ENCODE assay signal across 18 cellular contexts in the genomic region with DNA sequence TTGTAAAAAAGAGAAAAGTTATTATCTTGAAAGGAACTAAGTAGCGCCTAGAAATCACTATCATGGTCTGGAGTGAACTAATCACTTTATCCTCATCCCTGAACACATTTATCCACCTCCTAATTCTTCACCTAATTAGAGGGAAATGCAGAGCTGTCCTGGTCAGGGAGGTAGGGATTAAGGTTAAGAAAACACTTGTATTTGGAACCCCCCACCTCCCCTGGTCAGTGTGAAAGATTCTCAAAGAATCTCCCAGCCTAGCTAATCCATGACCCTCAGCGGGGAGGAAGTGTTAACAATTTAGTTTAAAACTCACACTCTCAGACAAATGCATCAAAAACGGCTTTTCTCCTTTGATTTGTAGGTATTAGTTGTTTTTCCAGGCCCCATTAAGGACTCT.
DNase-seq lines count a peak whose midpoint lies in the region; ATAC-seq and TF ChIP-seq lines count a peak whose summit lies in the region.
"Had no signal": no experiment of that assay in that cellular context is flagged by ENCODE, and none has a peak within 500 bp of the region (broad histone marks: within the 10 kb centered on the region; RNA-seq: fewer than 3 reads in every experiment).

No MANE protein-coding gene starts in this region.

- H3K27ac ChIP-seq in WERI-Rb-1 (no peak overlapping the region), neural progenitor cell (no peak overlapping the region), aorta (ENCODE audit: low read depth in 1 of 2, low read length in 2 of 2) (no peak overlapping the region), tibial artery (no peak overlapping the region)
- H3K27ac ChIP-seq: BLaER1, C4-2B, GM23248 had no signal

- no peaks in the 10 kb centered on the region for H3K9me3 Mint-ChIP-seq in neural progenitor cell
- H3K9me3 Mint-ChIP-seq: CD8-positive, alpha-beta T cell; H9 had no signal

- H3K27ac Mint-ChIP-seq in neural progenitor cell: no peak overlapping the region
- H3K27ac Mint-ChIP-seq: CD4-positive, CD25-positive, alpha-beta regulatory T cell; CD8-positive, alpha-beta T cell; H9 had no signal

- peak overlapping the region; percentile 3 for H3K4me3 Mint-ChIP-seq in neural progenitor cell
- H3K4me3 Mint-ChIP-seq: CD4-positive, CD25-positive, alpha-beta regulatory T cell; CD8-positive, alpha-beta T cell; H9 had no signal

- TF ChIP-seq CTCF in WERI-Rb-1 (IDR thresholded peaks at IDR 0.05; ENCODE audit: low read depth, low read length) (no peak), neural progenitor cell (IDR thresholded peaks at IDR 0.05) (no peak), tibial artery (IDR thresholded peaks at IDR 0.05) (no peak)

- peak overlapping the region; percentile 55 for H3K4me2 ChIP-seq in neural progenitor cell
- H3K4me2 ChIP-seq: BLaER1 had no signal

- DNase-seq in WERI-Rb-1 (peak; percentile 15), islet precursor cell (peak; percentile 20), neural progenitor cell (ENCODE audit: low spot score) (peak; percentile 81), aorta (no peak), tibial artery (no peak), G401 (ENCODE audit: low spot score) (no peak)
- DNase-seq: Caco-2; CD4-positive, CD25-positive, alpha-beta regulatory T cell; CD8-positive, alpha-beta T cell; DMS153; DND-41; GDM1; GM23248; H9 had no signal

- H3K36me3 ChIP-seq in WERI-Rb-1: no peaks in the 10 kb centered on the region
- no peaks in the 10 kb centered on the region for H3K36me3 ChIP-seq in neural progenitor cell
- no peaks in the 10 kb centered on the region for H3K36me3 ChIP-seq in aorta (ENCODE audit: control insufficient read depth in 1 of 2, insufficient read depth in 2 of 2, low read length in 1 of 2)
- no peaks in the 10 kb centered on the region for H3K36me3 ChIP-seq in tibial artery
- H3K36me3 ChIP-seq: BLaER1 had no signal

- no peak for ATAC-seq in aorta (ENCODE audit: low FRiP score)
- ATAC-seq: CD8-positive, alpha-beta T cell; GM12878; HCT116 had no signal

- H3K4me3 ChIP-seq in WERI-Rb-1 (ENCODE audit: low read depth, low read length) (no peak overlapping the region), neural progenitor cell (no peak overlapping the region), aorta (ENCODE audit: low read length in 2 of 2) (no peak overlapping the region), tibial artery (no peak overlapping the region)
- H3K4me3 ChIP-seq: BLaER1, GM12878, GM23248 had no signal

- peaks cover 79% of the 10 kb centered on the region for H3K4me1 ChIP-seq in neural progenitor cell
- no peaks in the 10 kb centered on the region for H3K4me1 ChIP-seq in aorta (ENCODE audit: control insufficient read depth in 1 of 2, insufficient read depth in 2 of 2, low read length in 2 of 2)
- H3K4me1 ChIP-seq in tibial artery: no peaks in the 10 kb centered on the region
- H3K4me1 ChIP-seq: BLaER1, Caco-2 had no signal

- H3K4me1 Mint-ChIP-seq in neural progenitor cell: peaks cover 77% of the 10 kb centered on the region
- H3K4me1 Mint-ChIP-seq: CD4-positive, CD25-positive, alpha-beta regulatory T cell had no signal

- H3K36me3 Mint-ChIP-seq in neural progenitor cell: no peaks in the 10 kb centered on the region
- H3K36me3 Mint-ChIP-seq: CD4-positive, CD25-positive, alpha-beta regulatory T cell; CD8-positive, alpha-beta T cell had no signal

- H3K9ac ChIP-seq in neural progenitor cell: no peak overlapping the region
- H3K9ac ChIP-seq: BLaER1, GM23248 had no signal

- peaks cover 15% of the 10 kb centered on the region for H3K27me3 Mint-ChIP-seq in neural progenitor cell (ENCODE audit: insufficient read depth, low read depth)

- H3K9me3 ChIP-seq in WERI-Rb-1 (ENCODE audit: severe bottlenecking) (no peaks in the 10 kb centered on the region), neural progenitor cell (ENCODE audit: low read depth) (no peaks in the 10 kb centered on the region), aorta (ENCODE audit: control insufficient read depth, low read length) (no peaks in the 10 kb centered on the region), tibial artery (no peaks in the 10 kb centered on the region)
- H3K9me3 ChIP-seq: BLaER1, Caco-2 had no signal

- H3F3A ChIP-seq in neural progenitor cell (ENCODE audit: low read depth): peaks cover 39% of the 10 kb centered on the region

- intact Hi-C loops in aorta (cut with DNase I) (no loop called here), tibial artery (cut with DNase I; ENCODE audit: low total_unique reads) (no loop called here)

- in situ Hi-C loops in G401 (cut with HindIII; ENCODE audit: low sequenced_read_pairs): no loop called here

- H3K27me3 ChIP-seq in WERI-Rb-1 (ENCODE audit: insufficient read depth, low read depth, severe bottlenecking) (peaks cover 83% of the 10 kb centered on the region), neural progenitor cell (peaks cover 13% of the 10 kb centered on the region), aorta (ENCODE audit: control insufficient read depth in 1 of 2, insufficient read depth in 2 of 2, low read length in 1 of 2) (peaks cover 0 to 3% of the 10 kb centered on the region in 2 donors), tibial artery (no peaks in the 10 kb centered on the region)
- H3K27me3 ChIP-seq: BLaER1 had no signal

- WGBS in aorta, 2 donors: 66 to 82% methylated on average over 3 of the region's 3 CpGs

- H3K79me2 ChIP-seq in neural progenitor cell (ENCODE audit: low read depth): no peaks in the 10 kb centered on the region

- H4K20me1 ChIP-seq in neural progenitor cell (ENCODE audit: low read depth): peaks cover 9% of the 10 kb centered on the region
- H4K20me1 ChIP-seq: BLaER1 had no signal

- no peak overlapping the region for H2AFZ ChIP-seq in neural progenitor cell (replicated peaks)
- H2AFZ ChIP-seq: GM23248 had no signal

Comparison
In these comparisons a context has a peak if more than half of its experiments do, and no peak if none do; other contexts are left out.
1. DNase-seq: peak in WERI-Rb-1 (single experiment), islet precursor cell (single experiment) and neural progenitor cell (single experiment); none in aorta (0 of 2), tibial artery (0 of 2) and G401 (single experiment).